24 cellular contexts compared by ENCODE assay signal in genomic region chr3:37097776-37098175, GRCh38.
DNase-seq lines count a peak whose midpoint lies in the region; ATAC-seq and TF ChIP-seq lines count a peak whose summit lies in the region.
"Had no signal": no experiment of that assay in that cellular context is flagged by ENCODE, and none has a peak within 500 bp of the region (broad histone marks: within the 10 kb centered on the region; RNA-seq: fewer than 3 reads in every experiment).

No MANE protein-coding gene starts in this region.

- H3K9me3 ChIP-seq in osteoblast (ENCODE audit: low read depth, low read length) = no peaks in the 10 kb centered on the region
- H3K9me3 ChIP-seq: Peyer's patch, thoracic aorta had no signal

- H3K4me3 Mint-ChIP-seq in central memory CD8-positive, alpha-beta T cell = no peak overlapping the region
- H3K4me3 Mint-ChIP-seq: activated CD4-positive, alpha-beta T cell treated with anti-CD3 and anti-CD28 coated beads, Interleukin-2, amount 10 ng/mL, durations not matched to agents 7 days and 5 days; activated CD8-positive, alpha-beta memory T cell treated with anti-CD3 and anti-CD28 coated beads, Interleukin-2, amount 10 ng/mL, durations not matched to agents 7 days and 5 days; activated T-helper 1 cell treated with anti-CD3 and anti-CD28 coated beads, Interleukin-12 subunit alpha, Interleukin-12 subunit beta, Interleukin-2, Interleukin-4 antibody, amounts not matched to agents 30 ng/mL and 10 ng/mL and 1 ng/mL, durations not matched to agents 14 hours and 24 hours and 36 hours; CD4-positive, alpha-beta memory T cell; naive B cell; T-helper 2 cell treated with Interferon-gamma antibody and Interleukin-4, amounts not matched to agents 5 μg/mL and 100 μg/mL, for 36 hours had no signal

- no peaks in the 10 kb centered on the region for H4K20me1 ChIP-seq in osteoblast (ENCODE audit: insufficient read depth, low read length)

- no peaks in the 10 kb centered on the region for H3K27me3 ChIP-seq in osteoblast (ENCODE audit: insufficient read depth, low read length)
- H3K27me3 ChIP-seq: Peyer's patch had no signal

- intact Hi-C loops in sciatic nerve (cut with DNase I) = no loop called here
- intact Hi-C loops in Right ventricle myocardium inferior (cut with DNase I) = no loop called here

- H3K4me3 ChIP-seq in osteoblast (ENCODE audit: insufficient read depth, low read length) = no peak overlapping the region
- H3K4me3 ChIP-seq: Peyer's patch, thoracic aorta had no signal

- H3K4me1 Mint-ChIP-seq in central memory CD8-positive, alpha-beta T cell = no peaks in the 10 kb centered on the region
- H3K4me1 Mint-ChIP-seq: activated CD4-positive, alpha-beta T cell treated with anti-CD3 and anti-CD28 coated beads, Interleukin-2, amount 10 ng/mL, durations not matched to agents 7 days and 5 days; activated CD8-positive, alpha-beta memory T cell treated with anti-CD3 and anti-CD28 coated beads, Interleukin-2, amount 10 ng/mL, durations not matched to agents 7 days and 5 days; naive B cell had no signal

- ATAC-seq in HG02759 (IDR thresholded peaks at IDR 0.05; ENCODE audit: unreplicated experiment) (peak; percentile 56), sciatic nerve (no peak), Right ventricle myocardium inferior (no peak)
- no peak for ATAC-seq in central memory CD8-positive, alpha-beta T cell (replicated peaks; ENCODE audit: extremely low read depth, poor library complexity, severe bottlenecking)
- ATAC-seq: activated CD8-positive, alpha-beta memory T cell treated with anti-CD3 and anti-CD28 coated beads, Interleukin-2, amount 10 ng/mL, durations not matched to agents 7 days and 5 days; activated naive CD4-positive, alpha-beta T cell treated with anti-CD3 and anti-CD28 coated beads, Interleukin-2, amount 50 U/mL, for 72 hours had no signal

- no peak overlapping the region for H3K4me2 ChIP-seq in osteoblast (ENCODE audit: insufficient read depth, low read length)

- in situ Hi-C loops in GM13976 (cut with MboI; ENCODE audit: low sequenced_read_pairs, unreplicated experiment) = no loop called here

- H3K4me1 ChIP-seq in osteoblast (ENCODE audit: insufficient read depth, low read length) = peaks cover 25% of the 10 kb centered on the region
- H3K4me1 ChIP-seq: Peyer's patch had no signal

- peaks cover 5% of the 10 kb centered on the region for H3K36me3 ChIP-seq in osteoblast (ENCODE audit: insufficient read depth, low read length)
- H3K36me3 ChIP-seq: thoracic aorta, WERI-Rb-1 had no signal

- H3K36me3 Mint-ChIP-seq in central memory CD8-positive, alpha-beta T cell (ENCODE audit: insufficient read depth) = peaks cover 5% of the 10 kb centered on the region
- H3K36me3 Mint-ChIP-seq: activated naive CD4-positive, alpha-beta T cell treated with anti-CD3 and anti-CD28 coated beads, Interleukin-2, amount 50 U/mL, for 72 hours had no signal

- no peak for TF ChIP-seq CTCF in GM13976 (IDR thresholded peaks at IDR 0.05; ENCODE audit: borderline replicate concordance, control extremely low read depth, extremely low read depth, insufficient read depth, missing control alignments)
- TF ChIP-seq CTCF in osteoblast (IDR thresholded peaks at IDR 0.05; ENCODE audit: extremely low read depth, low read depth, low read length) = no peak

- H2AFZ ChIP-seq in osteoblast (ENCODE audit: low read length) = no peak overlapping the region

- DNase-seq in GM13976 (ENCODE audit: low spot score) (peak; percentile 8), osteoblast (ENCODE audit: insufficient read length, low spot score, missing footprints) (no peak), sciatic nerve (ENCODE audit: low spot score) (no peak), DMS 273 treated with DMSO at 0.1 percent for 48 hours (lab: John Stamatoyannopoulos, UW) (no peak), GOT3 (lab: John Stamatoyannopoulos, UW) (no peak), Right ventricle myocardium inferior (ENCODE audit: missing footprints) (no peak)
- DNase-seq in central memory CD8-positive, alpha-beta T cell (ENCODE audit: low spot score in 2 of 2) = no peak
- DNase-seq: activated CD4-positive, alpha-beta T cell treated with anti-CD3 and anti-CD28 coated beads, Interleukin-2, amount 10 ng/mL, durations not matched to agents 7 days and 5 days; activated CD8-positive, alpha-beta memory T cell treated with anti-CD3 and anti-CD28 coated beads, Interleukin-2, amount 10 ng/mL, durations not matched to agents 7 days and 5 days; CD4-positive, alpha-beta memory T cell; effector CD8-positive, alpha-beta T cell; GF-D8; KG1; naive B cell; NCI-H2171; NCI-H524 treated with DMSO at 0.1 percent for 48 hours; Peyer's patch; stimulated activated CD4-positive, alpha-beta T cell treated with anti-CD3 and anti-CD28 coated beads, Interleukin-1b, Interleukin-23, amount 100 ng/mL, for 48 hours; WERI-Rb-1 had no signal

- H3K79me2 ChIP-seq in osteoblast (ENCODE audit: insufficient read depth, low read length) = peaks cover 12% of the 10 kb centered on the region

- H3K27ac ChIP-seq in osteoblast (ENCODE audit: low read depth, low read length) = peak overlapping the region; percentile 61
- H3K27ac ChIP-seq: Peyer's patch, thoracic aorta, WERI-Rb-1 had no signal

- H3K27me3 Mint-ChIP-seq in central memory CD8-positive, alpha-beta T cell = no peaks in the 10 kb centered on the region
- H3K27me3 Mint-ChIP-seq: activated CD4-positive, alpha-beta T cell treated with anti-CD3 and anti-CD28 coated beads, Interleukin-2, amount 10 ng/mL, durations not matched to agents 7 days and 5 days; activated CD8-positive, alpha-beta memory T cell treated with anti-CD3 and anti-CD28 coated beads, Interleukin-2, amount 10 ng/mL, durations not matched to agents 7 days and 5 days; CD4-positive, alpha-beta memory T cell; naive B cell had no signal

- no peaks in the 10 kb centered on the region for H3K9me3 Mint-ChIP-seq in central memory CD8-positive, alpha-beta T cell
- H3K9me3 Mint-ChIP-seq: activated CD4-positive, alpha-beta T cell treated with anti-CD3 and anti-CD28 coated beads, Interleukin-2, amount 10 ng/mL, durations not matched to agents 7 days and 5 days; activated naive CD4-positive, alpha-beta T cell treated with anti-CD3 and anti-CD28 coated beads, Interleukin-2, amount 50 U/mL, for 72 hours; activated T-helper 1 cell treated with anti-CD3 and anti-CD28 coated beads, Interleukin-12 subunit alpha, Interleukin-12 subunit beta, Interleukin-2, Interleukin-4 antibody, amounts not matched to agents 30 ng/mL and 10 ng/mL and 1 ng/mL, durations not matched to agents 14 hours and 24 hours and 36 hours; naive B cell; T-helper 2 cell treated with Interferon-gamma antibody and Interleukin-4, amounts not matched to agents 5 μg/mL and 100 μg/mL, for 36 hours had no signal

- peak overlapping the region; percentile 17 for H3K27ac Mint-ChIP-seq in central memory CD8-positive, alpha-beta T cell (ENCODE audit: low read depth)
- H3K27ac Mint-ChIP-seq: activated CD4-positive, alpha-beta T cell treated with anti-CD3 and anti-CD28 coated beads, Interleukin-2, amount 10 ng/mL, durations not matched to agents 7 days and 5 days; activated CD8-positive, alpha-beta memory T cell treated with anti-CD3 and anti-CD28 coated beads, Interleukin-2, amount 10 ng/mL, durations not matched to agents 7 days and 5 days; activated naive CD4-positive, alpha-beta T cell treated with anti-CD3 and anti-CD28 coated beads, Interleukin-2, amount 50 U/mL, for 72 hours; activated T-helper 1 cell treated with anti-CD3 and anti-CD28 coated beads, Interleukin-12 subunit alpha, Interleukin-12 subunit beta, Interleukin-2, Interleukin-4 antibody, amounts not matched to agents 30 ng/mL and 10 ng/mL and 1 ng/mL, durations not matched to agents 14 hours and 24 hours and 36 hours; naive B cell; T-helper 2 cell treated with Interferon-gamma antibody and Interleukin-4, amounts not matched to agents 5 μg/mL and 100 μg/mL, for 36 hours had no signal
